19 cellular contexts compared by ENCODE assay signal in genomic region chr9:13149454-13149853, GRCh38.
DNase-seq lines count a peak whose midpoint lies in the region; ATAC-seq and TF ChIP-seq lines count a peak whose summit lies in the region.
"Had no signal": no experiment of that assay in that cellular context is flagged by ENCODE, and none has a peak within 500 bp of the region (broad histone marks: within the 10 kb centered on the region; RNA-seq: fewer than 3 reads in every experiment).

No MANE protein-coding gene starts in this region.

- no peaks in the 10 kb centered on the region for H3K27me3 ChIP-seq in SJCRH30

- H3K27ac ChIP-seq in SJCRH30 = no peak overlapping the region
- H3K27ac ChIP-seq: 22Rv1, coronary artery had no signal

- ATAC-seq in mucosa of descending colon (peak; percentile 53), HG03457 (IDR thresholded peaks at IDR 0.05; ENCODE audit: unreplicated experiment) (no peak)
- no peak for ATAC-seq in stimulated activated naive CD8-positive, alpha-beta T cell treated with anti-CD3 and anti-CD28 coated beads, Interleukin-15, Interleukin-2, amounts not matched to agents 100 U/mL and 50 U/mL, for 24 hours
- ATAC-seq: activated naive CD8-positive, alpha-beta T cell treated with anti-CD3 and anti-CD28 coated beads, Interleukin-2, amount 50 U/mL, for 24 hours; T-helper 17 cell had no signal

- peak; percentile 0 for DNase-seq in DMS53 (lab: John Stamatoyannopoulos, UW)
- no peak for DNase-seq in DMS53 treated with DMSO at 0.1 percent for 48 hours (lab: John Stamatoyannopoulos, UW; ENCODE audit: unreplicated experiment)
- DNase-seq in NCI-H1105 (lab: John Stamatoyannopoulos, UW) = peak; percentile 47
- peak; percentile 3 to 13 for DNase-seq in SJCRH30
- peak in 2 of 3 donors; percentile 26 to 42 for DNase-seq in mucosa of descending colon
- no peak for DNase-seq in stimulated activated CD4-positive, alpha-beta T cell treated with anti-CD3 and anti-CD28 coated beads, Interleukin-4, amount 100 ng/mL, for 24 hours
- DNase-seq in stimulated activated naive CD8-positive, alpha-beta T cell treated with anti-CD3 and anti-CD28 coated beads, Interleukin-15, Interleukin-2, amounts not matched to agents 100 U/mL and 50 U/mL, for 24 hours = no peak
- DNase-seq: activated CD4-positive, alpha-beta T cell treated with anti-CD3 and anti-CD28 coated beads, Interleukin-2, amount 10 ng/mL, durations not matched to agents 7 days and 5 days; activated CD8-positive, alpha-beta memory T cell treated with anti-CD3 and anti-CD28 coated beads, Interleukin-2, amount 50 U/mL, for 4 hours; activated effector memory CD4-positive, alpha-beta T cell treated with Interleukin-2 at 50 U/mL for 16 hours; activated naive CD8-positive, alpha-beta T cell treated with anti-CD3 and anti-CD28 coated beads, Interleukin-2, amount 50 U/mL, for 24 hours; CD8-positive, alpha-beta memory T cell; posterior cingulate gyrus; T-helper 17 cell had no signal

- no peak for TF ChIP-seq CTCF in mucosa of descending colon (IDR thresholded peaks at IDR 0.05)

- intact Hi-C loops in mucosa of descending colon (cut with DNase I, micrococcal nuclease) = no loop called here

- H3K36me3 ChIP-seq in SJCRH30 (peaks cover 14% of the 10 kb centered on the region), mucosa of descending colon (ENCODE audit: low read depth) (no peaks in the 10 kb centered on the region)

- no peak overlapping the region for H3K4me3 ChIP-seq in SJCRH30
- H3K4me3 ChIP-seq in mucosa of descending colon = no peak overlapping the region
- H3K4me3 ChIP-seq: coronary artery, HAP-1, smooth muscle cell had no signal

- H3K4me1 ChIP-seq in SJCRH30 (no peaks in the 10 kb centered on the region), mucosa of descending colon (ENCODE audit: low read depth) (no peaks in the 10 kb centered on the region)

- H3K9me3 ChIP-seq in SJCRH30 (replicated peaks) = no peaks in the 10 kb centered on the region
- no peaks in the 10 kb centered on the region for H3K9me3 ChIP-seq in mucosa of descending colon
- H3K9me3 ChIP-seq: HAP-1 had no signal

Comparison
In these comparisons a context has a peak if more than half of its experiments do, and no peak if none do; other contexts are left out.
1. DNase-seq: peak in DMS53 (single experiment), NCI-H1105 (single experiment), SJCRH30 (2 of 2) and mucosa of descending colon (2 of 3); none in DMS53 treated with DMSO at 0.1 percent for 48 hours (single experiment), stimulated activated CD4-positive, alpha-beta T cell treated with anti-CD3 and anti-CD28 coated beads, Interleukin-4, amount 100 ng/mL, for 24 hours (single experiment) and stimulated activated naive CD8-positive, alpha-beta T cell treated with anti-CD3 and anti-CD28 coated beads, Interleukin-15, Interleukin-2, amounts not matched to agents 100 U/mL and 50 U/mL, for 24 hours (single experiment).